11 cellular contexts compared by ENCODE assay signal in genomic region chr6:79546186-79546585, GRCh38. TPM values are rescaled to one million over a fixed set of nuclear protein-coding genes. Genes with fewer than 3 reads are reported as not detected.
A peak's percentile ranks its signal among the peaks of the same experiment; 100 is the strongest.
DNase-seq lines count a peak whose midpoint lies in the region; ATAC-seq and TF ChIP-seq lines count a peak whose summit lies in the region.
"Had no signal": no experiment of that assay in that cellular context is flagged by ENCODE, and none has a peak within 500 bp of the region (broad histone marks: within the 10 kb centered on the region; RNA-seq: fewer than 3 reads in every experiment).

No MANE protein-coding gene starts in this region.

- intact Hi-C loops in body of pancreas (cut with DNase I) = no loop called here
- intact Hi-C loops in CD4-positive, alpha-beta T cell (cut with DNase I, micrococcal nuclease) = no loop called here

- H3K36me3 Mint-ChIP-seq in brain = peaks cover 47% of the 10 kb centered on the region
- H3K36me3 Mint-ChIP-seq in CD4-positive, alpha-beta T cell (ENCODE audit: low read depth) = no peaks in the 10 kb centered on the region

- H3K4me3 Mint-ChIP-seq in brain = peak overlapping the region; percentile 1 to 85 (median 34)
- no peak overlapping the region for H3K4me3 Mint-ChIP-seq in CD4-positive, alpha-beta T cell

- H3K4me3 ChIP-seq in smooth muscle cell = no peak overlapping the region
- H3K4me3 ChIP-seq in body of pancreas = no peak overlapping the region

- POLR2A ChIA-PET in CD4-positive, alpha-beta T cell (lab: Charles Lee) = interaction anchor here (0.6 kb wide), 1 partner anchor 328 kb away, joined by 4 read pairs; no protein-coding TSS in a partner anchor

- H3K36me3 ChIP-seq in smooth muscle cell (ENCODE audit: low read depth) (no peaks in the 10 kb centered on the region), body of pancreas (replicated peaks in 1 of 2; ENCODE audit: insufficient read depth in 1 of 2, low read depth in 2 of 2) (no peaks in the 10 kb centered on the region)

- H3K9me3 ChIP-seq in smooth muscle cell (replicated peaks; ENCODE audit: low read depth) = no peaks in the 10 kb centered on the region
- no peaks in the 10 kb centered on the region for H3K9me3 ChIP-seq in body of pancreas
- no peaks in the 10 kb centered on the region for H3K9me3 ChIP-seq in CD4-positive, alpha-beta T cell (ENCODE audit: control insufficient read depth, low read length)

- H2AFZ ChIP-seq in smooth muscle cell (ENCODE audit: low read depth) = no peak overlapping the region

- H3K27ac ChIP-seq in layer of hippocampus (ENCODE audit: low read depth, low read length) (peak overlapping the region; percentile 62), smooth muscle cell (ENCODE audit: low read depth) (peak overlapping the region; percentile 94), body of pancreas (peak overlapping the region in 2 of 4 donors; percentile 58 to 74)
- H3K27ac ChIP-seq in CD4-positive, alpha-beta T cell (ENCODE audit: low read depth, low read length) = no peak overlapping the region

- peaks cover 3% of the 10 kb centered on the region for H3K27me3 Mint-ChIP-seq in brain
- no peaks in the 10 kb centered on the region for H3K27me3 Mint-ChIP-seq in CD4-positive, alpha-beta T cell

- CTCF ChIA-PET in CD4-positive, alpha-beta T cell (lab: Charles Lee) = no interaction called here

- H3K79me2 ChIP-seq in smooth muscle cell (ENCODE audit: low read depth) = no peaks in the 10 kb centered on the region

- H3F3A ChIP-seq in smooth muscle cell (ENCODE audit: low read depth) = peaks cover 13% of the 10 kb centered on the region

- no peak overlapping the region for H3K4me2 ChIP-seq in smooth muscle cell

- peak; percentile 74 for DNase-seq in M059J (ENCODE audit: low read depth)
- DNase-seq in smooth muscle cell (lab: John Stamatoyannopoulos, UW; ENCODE audit: unreplicated experiment) = no peak
- DNase-seq in body of pancreas = no peak
- no peak for DNase-seq in NCI-H2107 treated with DMSO at 0.1 percent for 48 hours (lab: John Stamatoyannopoulos, UW; ENCODE audit: unreplicated experiment)
- no peak for DNase-seq in CD4-positive, alpha-beta T cell
- DNase-seq in NCI-H1092 (lab: John Stamatoyannopoulos, UW) = no peak
- DNase-seq: DMS 273 treated with DMSO at 0.1 percent for 48 hours, NCI-H2029 treated with DMSO at 0.1 percent for 48 hours had no signal

- H3K27ac Mint-ChIP-seq in brain = peak overlapping the region; percentile 20 to 97 (median 90)
- no peak overlapping the region for H3K27ac Mint-ChIP-seq in CD4-positive, alpha-beta T cell

- H3K9me3 Mint-ChIP-seq in brain = no peaks in the 10 kb centered on the region
- no peaks in the 10 kb centered on the region for H3K9me3 Mint-ChIP-seq in CD4-positive, alpha-beta T cell

- TF ChIP-seq POLR2A in body of pancreas (IDR thresholded peaks at IDR 0.05) = no peak

- H3K4me1 ChIP-seq in smooth muscle cell (ENCODE audit: low read depth) (peaks cover 15% of the 10 kb centered on the region), body of pancreas (peaks cover 19% of the 10 kb centered on the region)

- H3K4me1 Mint-ChIP-seq in brain = peaks cover 53% of the 10 kb centered on the region
- no peaks in the 10 kb centered on the region for H3K4me1 Mint-ChIP-seq in CD4-positive, alpha-beta T cell (ENCODE audit: low read depth)

- TF ChIP-seq CTCF in brain (conservative IDR thresholded peaks at IDR 0.05) = no peak
- TF ChIP-seq CTCF in smooth muscle cell (IDR thresholded peaks at IDR 0.05; ENCODE audit: borderline replicate concordance, insufficient read depth, poor library complexity, severe bottlenecking) = no peak
- TF ChIP-seq CTCF in body of pancreas (IDR thresholded peaks at IDR 0.05) = no peak
- no peak for TF ChIP-seq CTCF in CD4-positive, alpha-beta T cell (IDR thresholded peaks at IDR 0.05)

- H3K27me3 ChIP-seq in layer of hippocampus (ENCODE audit: control insufficient read depth, insufficient read depth, low read length) (no peaks in the 10 kb centered on the region), smooth muscle cell (ENCODE audit: low read depth) (no peaks in the 10 kb centered on the region), body of pancreas (no peaks in the 10 kb centered on the region)
- peaks cover 4% of the 10 kb centered on the region for H3K27me3 ChIP-seq in CD4-positive, alpha-beta T cell (ENCODE audit: control insufficient read depth, insufficient read depth, low read length)

- no peak overlapping the region for H3K9ac ChIP-seq in smooth muscle cell (ENCODE audit: low read depth)

- H4K20me1 ChIP-seq in smooth muscle cell (ENCODE audit: low read depth) = no peaks in the 10 kb centered on the region

- ATAC-seq in body of pancreas = no peak
- no peak for ATAC-seq in CD4-positive, alpha-beta T cell (ENCODE audit: poor library complexity)
- ATAC-seq: sciatic nerve had no signal

- 72% methylated on average over 3 of the region's 3 CpGs for WGBS in smooth muscle cell (ENCODE audit: low lambda C conversion rate)
- 69 to 75% methylated on average over 3 of the region's 3 CpGs for WGBS in body of pancreas, 2 donors

RNA-seq across cellular contexts. Expression of gene LCA5, which starts 9.0 kb away (rescaled TPM):
- total RNA-seq in M059J (2014; rRNA removed; shearing (Covaris generic)) = 4.1 and 5.0 TPM in 2 replicates
- 7.2 TPM for polyA plus RNA-seq in brain (ENCODE audit: insufficient read depth, low read depth, low replicate concordance)
- 8.9 and 12.9 TPM in 2 replicates for total RNA-seq in smooth muscle cell
- 3.0 and 4.6 TPM in 2 replicates for polyA plus RNA-seq in smooth muscle cell
- 1 to 10 TPM; 2.6 to 7.8 TPM for total RNA-seq in body of pancreas
- total RNA-seq in CD4-positive, alpha-beta T cell = not detected
